Comparison of ENCODE assay signal across 17 cellular contexts in the genomic region with DNA sequence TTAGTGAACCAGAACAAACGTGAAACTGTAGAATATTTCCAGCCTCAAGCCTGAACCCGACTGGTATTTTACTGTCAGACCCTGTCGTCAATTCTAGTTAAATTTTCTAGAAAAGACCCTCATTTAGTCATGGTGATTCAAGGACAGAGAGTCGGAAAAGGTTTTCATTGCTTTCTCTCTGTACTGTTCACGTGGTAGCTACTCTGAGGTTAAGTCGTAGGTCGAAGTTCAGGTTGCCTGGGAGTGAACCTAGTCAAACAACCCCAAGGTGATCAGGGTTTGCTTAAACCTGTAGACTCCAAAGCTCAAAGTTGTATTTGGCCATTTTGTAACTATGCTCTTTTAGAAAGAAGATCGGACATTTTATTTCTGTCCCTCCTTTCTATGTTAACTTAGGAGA.
"Had no signal": no experiment of that assay in that cellular context is flagged by ENCODE, and none has a peak within 500 bp of the region (broad histone marks: within the 10 kb centered on the region; RNA-seq: fewer than 3 reads in every experiment).

No MANE protein-coding gene starts in this region.

- DNase-seq: esophagus squamous epithelium; foreskin fibroblast; glutamatergic neuron; islet precursor cell; midbrain; nucleus accumbens; ovary; stimulated activated CD4-positive, alpha-beta T cell treated with anti-CD3 and anti-CD28 coated beads, Interleukin-2, amount 100 ng/mL, for 48 hours; stimulated activated naive CD4-positive, alpha-beta T cell treated with Interleukin-2 at 50 U/mL for 16 hours; thyroid gland had no signal

- H3K9ac ChIP-seq: neural progenitor cell had no signal

- H2AFZ ChIP-seq: neural progenitor cell had no signal

- H3K9me3 ChIP-seq: gastroesophageal sphincter, ovary, suprapubic skin, thyroid gland had no signal

- H3K27ac ChIP-seq: esophagus squamous epithelium, gastroesophageal sphincter, neural progenitor cell, ovary, suprapubic skin, thyroid gland had no signal

- H3K4me2 ChIP-seq: neural progenitor cell, smooth muscle cell had no signal

- H3K27me3 ChIP-seq: esophagus squamous epithelium, gastroesophageal sphincter, neural progenitor cell, ovary, suprapubic skin, thyroid gland had no signal

- ATAC-seq: gastroesophageal sphincter; natural killer cell treated with Interleukin-12 subunit alpha and Interleukin-12 subunit beta and Interleukin-15 and Interleukin-18, amount 100 ng/mL, for 72 hours had no signal

- H3K36me3 ChIP-seq: esophagus squamous epithelium, neural progenitor cell, ovary, suprapubic skin, thyroid gland had no signal

- H3K4me3 ChIP-seq: esophagus squamous epithelium, gastroesophageal sphincter, neural progenitor cell, ovary, smooth muscle cell, suprapubic skin, thyroid gland had no signal

- H3K4me1 ChIP-seq: neural progenitor cell had no signal

- FAIRE-seq: colon, urothelium cell line had no signal
